In the genomic region with DNA sequence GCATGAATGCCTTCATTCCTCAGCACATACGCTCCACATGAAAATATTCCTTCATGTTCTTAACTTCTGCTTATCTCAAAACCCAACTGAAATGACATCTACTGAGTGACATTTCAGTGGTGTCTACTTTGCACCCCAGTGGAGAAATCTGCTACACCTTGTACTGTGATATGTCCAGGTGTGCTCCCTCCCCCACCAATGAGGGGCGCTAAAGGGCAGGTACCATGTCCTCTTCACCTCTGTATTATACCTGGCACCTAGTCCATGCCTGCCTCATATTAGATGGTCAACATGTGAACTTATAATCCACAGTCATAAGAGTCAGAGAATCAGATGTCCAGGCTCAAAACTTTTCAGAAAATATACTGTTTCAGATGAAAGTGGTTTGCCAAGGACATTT, we compare ENCODE assay signal across 12 cellular contexts. TPM values are rescaled to one million over a fixed set of nuclear protein-coding genes. Genes with fewer than 3 reads are reported as not detected.
DNase-seq lines count a peak whose midpoint lies in the region; ATAC-seq and TF ChIP-seq lines count a peak whose summit lies in the region.
"Had no signal": no experiment of that assay in that cellular context is flagged by ENCODE, and none has a peak within 500 bp of the region (broad histone marks: within the 10 kb centered on the region; RNA-seq: fewer than 3 reads in every experiment).

No MANE protein-coding gene starts in this region.

- BruUV-seq in Caco-2 (replicated peaks; lab: Mats Ljungman, UMichigan), result TSS peak; percentile 34

- H3K9me3 ChIP-seq in Caco-2, result no peaks in the 10 kb centered on the region
- no peaks in the 10 kb centered on the region for H3K9me3 ChIP-seq in endodermal cell (ENCODE audit: control insufficient read depth, low read length)
- no peaks in the 10 kb centered on the region for H3K9me3 ChIP-seq in stomach

- ATAC-seq in GM19467 (IDR thresholded peaks at IDR 0.05; ENCODE audit: unreplicated experiment), result no peak

- H3K27ac Mint-ChIP-seq in Caco-2 (ENCODE audit: unreplicated experiment), result no peak overlapping the region
- no peak overlapping the region for H3K27ac Mint-ChIP-seq in endodermal cell
- H3K27ac Mint-ChIP-seq: activated CD4-positive, alpha-beta T cell treated with anti-CD3 and anti-CD28 coated beads, Interleukin-2, amount 10 ng/mL, durations not matched to agents 24 days and 14 days had no signal

- intact Hi-C loops in Caco-2 (cut with micrococcal nuclease; ENCODE audit: unreplicated experiment) (loop anchor here (5.0 kb wide), 1 partner anchor 297 kb away; the partner anchor contains the start of gene INSIG1), stomach (cut with DNase I; ENCODE audit: low total_unique reads) (loop anchor here (10.0 kb wide), 1 partner anchor 76 kb away; no protein-coding TSS in a partner anchor)

- H3K36me3 ChIP-seq in Caco-2 (ENCODE audit: control insufficient read depth, insufficient read depth, low read length) (no peaks in the 10 kb centered on the region; the same call in 1 of the 2 replicates), endodermal cell (ENCODE audit: control insufficient read depth, insufficient read depth, low read length) (peaks cover 14% of the 10 kb centered on the region), stomach (peaks cover 0 to 32% (median 31%) of the 10 kb centered on the region in 4 donors)

- H3K9ac ChIP-seq in endodermal cell (ENCODE audit: extremely low read depth, low read length, poor library complexity, severe bottlenecking), result no peak overlapping the region

- DNase-seq in Caco-2, result no peak
- no peak for DNase-seq in GM10266 (ENCODE audit: extremely low spot score)
- peak; percentile 56 for DNase-seq in NCI-H69 (lab: John Stamatoyannopoulos, UW)
- no peak for DNase-seq in endodermal cell
- DNase-seq in mesenteric fat pad (ENCODE audit: low spot score), result no peak
- no peak for DNase-seq in stomach
- DNase-seq: activated CD4-positive, alpha-beta T cell treated with anti-CD3 and anti-CD28 coated beads, Interleukin-2, amount 10 ng/mL, durations not matched to agents 24 days and 14 days; effector memory CD4-positive, alpha-beta T cell; NCI-H226; occipital lobe had no signal

- peaks cover 31% of the 10 kb centered on the region for H3K36me3 Mint-ChIP-seq in Caco-2 (ENCODE audit: insufficient read depth, unreplicated experiment)
- peaks cover 18% of the 10 kb centered on the region for H3K36me3 Mint-ChIP-seq in endodermal cell (ENCODE audit: low read depth)

- H3K27me3 Mint-ChIP-seq in Caco-2 (ENCODE audit: insufficient read depth, unreplicated experiment) (no peaks in the 10 kb centered on the region), endodermal cell (ENCODE audit: insufficient read depth) (no peaks in the 10 kb centered on the region)
- H3K27me3 Mint-ChIP-seq: activated CD4-positive, alpha-beta T cell treated with anti-CD3 and anti-CD28 coated beads, Interleukin-2, amount 10 ng/mL, durations not matched to agents 24 days and 14 days; CD4-positive, alpha-beta memory T cell had no signal

- WGBS in endodermal cell (ENCODE audit: insufficient coverage in 1 of 2, insufficient read length in 1 of 2), 2 experiments, result 83 to 90% methylated on average over 1 to 2 of the region's 2 CpGs
- 72 to 85% (median 77%) methylated on average over 2 of the region's 2 CpGs for WGBS in stomach, 5 donors

- CTCF ChIA-PET in Caco-2 (lab: Charles Lee), result no interaction called here

- TF ChIP-seq CTCF in Caco-2 (IDR thresholded peaks at IDR 0.05; ENCODE audit: insufficient read depth in 1 of 2, low read depth in 1 of 2, low read length in 1 of 2, severe bottlenecking in 1 of 2, unreplicated experiment in 1 of 2) (no peak), GM10266 (IDR thresholded peaks at IDR 0.05; ENCODE audit: control insufficient read depth, insufficient read depth, low read depth, missing control alignments) (peak; percentile 30), endodermal cell (conservative IDR thresholded peaks at IDR 0.05) (peak; percentile 67), stomach (IDR thresholded peaks at IDR 0.05) (no peak)

- H3K27ac ChIP-seq in endodermal cell (ENCODE audit: low read depth, low read length) (no peak overlapping the region), stomach (no peak overlapping the region)

- H3K27me3 ChIP-seq in Caco-2 (replicated peaks; ENCODE audit: control insufficient read depth, insufficient read depth, low read length), result no peaks in the 10 kb centered on the region
- H3K27me3 ChIP-seq in endodermal cell (ENCODE audit: control insufficient read depth, insufficient read depth, low read length, poor library complexity, severe bottlenecking), result no peaks in the 10 kb centered on the region
- no peaks in the 10 kb centered on the region for H3K27me3 ChIP-seq in stomach

- H3K4me3 ChIP-seq in Caco-2 (ENCODE audit: low read depth, low read length) (no peak overlapping the region), endodermal cell (ENCODE audit: low read length) (peak overlapping the region; percentile 94), stomach (no peak overlapping the region)

- POLR2A ChIA-PET in Caco-2 (lab: Charles Lee), result no interaction called here

- H3K4me3 Mint-ChIP-seq in Caco-2 (ENCODE audit: unreplicated experiment), result no peak overlapping the region
- no peak overlapping the region for H3K4me3 Mint-ChIP-seq in endodermal cell
- H3K4me3 Mint-ChIP-seq: activated CD4-positive, alpha-beta T cell treated with anti-CD3 and anti-CD28 coated beads, Interleukin-2, amount 10 ng/mL, durations not matched to agents 24 days and 14 days had no signal

- H3K9me3 Mint-ChIP-seq in Caco-2 (ENCODE audit: unreplicated experiment) (no peaks in the 10 kb centered on the region), endodermal cell (no peaks in the 10 kb centered on the region)
- H3K9me3 Mint-ChIP-seq: activated CD4-positive, alpha-beta T cell treated with anti-CD3 and anti-CD28 coated beads, Interleukin-2, amount 10 ng/mL, durations not matched to agents 24 days and 14 days had no signal

- H3K4me1 Mint-ChIP-seq in Caco-2 (ENCODE audit: low read depth, unreplicated experiment), result no peaks in the 10 kb centered on the region
- H3K4me1 Mint-ChIP-seq in endodermal cell, result peaks cover 28% of the 10 kb centered on the region

- no peak for TF ChIP-seq POLR2A in stomach (IDR thresholded peaks at IDR 0.05)

- H3K4me1 ChIP-seq in Caco-2, result 0 out of 2 replicates have a peak, but pooled peaks cover 5% of the 10 kb centered on the region
- H3K4me1 ChIP-seq in endodermal cell (ENCODE audit: control insufficient read depth, insufficient read depth, low read length), result peaks cover 8% of the 10 kb centered on the region
- H3K4me1 ChIP-seq in stomach, result peaks cover 13 to 37% (median 25%) of the 10 kb centered on the region in 4 donors

- TF ChIP-seq EP300 in stomach (IDR thresholded peaks at IDR 0.05), result no peak

RNA-seq across cellular contexts. Expression of gene PAXIP1, which starts 2.1 kb away (rescaled TPM):
- total RNA-seq in Caco-2 (2022) (29.8 and 31.5 TPM in 2 replicates), endodermal cell (10 to 100 TPM; 33.4 to 35.0 TPM), mesenteric fat pad (9.1 TPM), stomach (10 to 100 TPM in 3 of 5 donors, 1 to 10 TPM in 1, under 1 TPM in 1; 0.87 to 24.1 (median 13.2) TPM)
- polyA plus RNA-seq in endodermal cell (2013, experiment 1 of 2), result 23.3 TPM
- polyA plus RNA-seq in endodermal cell (2013, experiment 2 of 2), result 23.3 TPM
- polyA plus RNA-seq in stomach, result 1 to 10 TPM; 3.5 to 4.9 (median 4.4) TPM

Comparison
In these comparisons a context has a peak if more than half of its experiments do, and no peak if none do; other contexts are left out.
1. CTCF ChIP-seq: peak in GM10266 (single experiment) and endodermal cell (single experiment); none in Caco-2 (0 of 2) and stomach (0 of 7).